2 cellular contexts compared by ENCODE assay signal in genomic region chr17:48719642-48720262, GRCh38.
TF ChIP-seq lines count a peak whose summit lies in the region.

No MANE protein-coding gene starts in this region.

TF ChIP-seq in HEK293T, 16 proteins besides CTCF, POLR2A, EP300 and RAD21:
- TF ChIP-seq NFRKB (IDR thresholded peaks at IDR 0.05) (no peak), ELF4 (IDR thresholded peaks at IDR 0.05) (no peak), ZNF384 (IDR thresholded peaks at IDR 0.05) (no peak), TARDBP (IDR thresholded peaks at IDR 0.05) (no peak)

TF ChIP-seq in H1, 55 proteins besides CTCF, POLR2A, EP300 and RAD21:
- TF ChIP-seq SIN3A (conservative IDR thresholded peaks at IDR 0.05 in 1 of 2, IDR thresholded peaks at IDR 0.05 in 1 of 2; ENCODE audit: low read depth in 1 of 2, low read length in 2 of 2) (no peak), RNF2 (IDR thresholded peaks at IDR 0.05; ENCODE audit: borderline replicate concordance, low read depth, low read length, missing control alignments, poor library complexity, severe bottlenecking) (no peak), TEAD4 (IDR thresholded peaks at IDR 0.05; ENCODE audit: low read depth, low read length) (peak; percentile 72; the same call in 1 of the 2 replicates), GABPA (IDR thresholded peaks at IDR 0.05; ENCODE audit: borderline replicate concordance, insufficient read depth, low read length) (no peak), YY1 (IDR thresholded peaks at IDR 0.05; ENCODE audit: low read depth, low read length) (no peak), CTBP2 (IDR thresholded peaks at IDR 0.05; ENCODE audit: borderline replicate concordance, insufficient read depth, insufficient read length, low read length) (peak; percentile 79), EGR1 (IDR thresholded peaks at IDR 0.05; ENCODE audit: borderline replicate concordance, low read depth, low read length) (0 out of 2 replicates have a peak, but pooled peaks have one; percentile 37), TBP (IDR thresholded peaks at IDR 0.05; ENCODE audit: low read depth, low read length) (no peak), ASH2L (IDR thresholded peaks at IDR 0.05; ENCODE audit: low read length) (no peak), JUND (IDR thresholded peaks at IDR 0.05; ENCODE audit: low read length) (no peak), SP4 (IDR thresholded peaks at IDR 0.05; ENCODE audit: low read length) (no peak), USF2 (IDR thresholded peaks at IDR 0.05; ENCODE audit: low read length) (no peak), SIRT6 (IDR thresholded peaks at IDR 0.05; ENCODE audit: low read length) (no peak), ATF3 (IDR thresholded peaks at IDR 0.05; ENCODE audit: insufficient read depth, low read depth, low read length) (no peak), TCF12 (IDR thresholded peaks at IDR 0.05; ENCODE audit: low read depth, low read length) (no peak), CHD7 (IDR thresholded peaks at IDR 0.05; ENCODE audit: insufficient replicate concordance, low read length) (no peak), KDM4A (IDR thresholded peaks at IDR 0.05; ENCODE audit: low read depth, low read length, severe bottlenecking) (no peak), PHF8 (conservative IDR thresholded peaks at IDR 0.05; ENCODE audit: low read depth, low read length) (no peak), CREB1 (IDR thresholded peaks at IDR 0.05) (no peak), CEBPB (IDR thresholded peaks at IDR 0.05; ENCODE audit: low read depth, low read length) (no peak), SP2 (IDR thresholded peaks at IDR 0.05; ENCODE audit: low read length) (no peak), POU5F1 (IDR thresholded peaks at IDR 0.05; ENCODE audit: low read depth, low read length) (0 out of 2 replicates have a peak, but pooled peaks have one; percentile 61), KDM1A (IDR thresholded peaks at IDR 0.05; ENCODE audit: borderline replicate concordance, low read length) (no peak), RBBP5 (IDR thresholded peaks at IDR 0.05; ENCODE audit: borderline replicate concordance, low read depth, low read length) (no peak), GTF2F1 (IDR thresholded peaks at IDR 0.05; ENCODE audit: borderline replicate concordance, low read depth, low read length) (no peak), POLR2AphosphoS5 (IDR thresholded peaks at IDR 0.05; ENCODE audit: low read depth, low read length) (no peak), ZNF274 (IDR thresholded peaks at IDR 0.05; ENCODE audit: borderline replicate concordance, extremely low read depth, low read length) (no peak), RXRA (IDR thresholded peaks at IDR 0.05; ENCODE audit: insufficient read depth, low read depth, low read length) (no peak), CHD1 (IDR thresholded peaks at IDR 0.05; ENCODE audit: low read depth, low read length) (no peak), BACH1 (IDR thresholded peaks at IDR 0.05; ENCODE audit: low read length) (no peak), SAP30 (IDR thresholded peaks at IDR 0.05; ENCODE audit: insufficient read depth, insufficient replicate concordance, low read length) (no peak), SRF (IDR thresholded peaks at IDR 0.05; ENCODE audit: low read depth, low read length) (no peak), FOSL1 (IDR thresholded peaks at IDR 0.05; ENCODE audit: insufficient read depth, low read depth, low read length) (no peak), RFX5 (IDR thresholded peaks at IDR 0.05; ENCODE audit: borderline replicate concordance, low read depth, low read length) (no peak), NANOG (IDR thresholded peaks at IDR 0.05; ENCODE audit: insufficient read depth, low read depth, low read length, poor library complexity, severe bottlenecking) (peak; percentile 60), TAF7 (optimal IDR thresholded peaks at IDR 0.05; ENCODE audit: borderline replicate concordance, low read depth, low read length) (no peak), HDAC6 (IDR thresholded peaks at IDR 0.05; ENCODE audit: low read depth, low read length) (no peak), CHD2 (IDR thresholded peaks at IDR 0.05; ENCODE audit: low read length) (no peak), CBX8 (IDR thresholded peaks at IDR 0.05; ENCODE audit: borderline replicate concordance, low read depth, low read length) (peak; percentile 19; the same call in 1 of the 2 replicates), KDM5A (IDR thresholded peaks at IDR 0.05; ENCODE audit: low read length) (no peak), BCL11A (IDR thresholded peaks at IDR 0.05; ENCODE audit: low read depth in 2 of 2, low read length in 2 of 2) (no peak), TAF1 (IDR thresholded peaks at IDR 0.05; ENCODE audit: low read depth, low read length) (no peak), JUN (IDR thresholded peaks at IDR 0.05; ENCODE audit: low read depth, low read length) (no peak), HDAC2 (IDR thresholded peaks at IDR 0.05; ENCODE audit: borderline replicate concordance in 1 of 2, low read depth in 2 of 2, low read length in 2 of 2) (0 out of 4 replicates have a peak, but pooled peaks of 1 of the 2 experiments have one; percentile 67), SP1 (IDR thresholded peaks at IDR 0.05; ENCODE audit: low read depth, low read length) (peak; percentile 28; the same call in 1 of the 2 replicates), MAFK (IDR thresholded peaks at IDR 0.05; ENCODE audit: low read depth, low read length) (no peak), EZH2 (IDR thresholded peaks at IDR 0.05; ENCODE audit: low read depth, low read length, severe bottlenecking) (no peak), SIX5 (IDR thresholded peaks at IDR 0.05; ENCODE audit: low read depth, low read length) (no peak), CBX5 (IDR thresholded peaks at IDR 0.05; ENCODE audit: low read depth, low read length) (no peak), SUZ12 (IDR thresholded peaks at IDR 0.05; ENCODE audit: low read length) (no peak), NRF1 (IDR thresholded peaks at IDR 0.05; ENCODE audit: low read depth, low read length) (no peak), BRCA1 (IDR thresholded peaks at IDR 0.05; ENCODE audit: low read depth, low read length) (no peak)
- TF ChIP-seq, protein P1, sequence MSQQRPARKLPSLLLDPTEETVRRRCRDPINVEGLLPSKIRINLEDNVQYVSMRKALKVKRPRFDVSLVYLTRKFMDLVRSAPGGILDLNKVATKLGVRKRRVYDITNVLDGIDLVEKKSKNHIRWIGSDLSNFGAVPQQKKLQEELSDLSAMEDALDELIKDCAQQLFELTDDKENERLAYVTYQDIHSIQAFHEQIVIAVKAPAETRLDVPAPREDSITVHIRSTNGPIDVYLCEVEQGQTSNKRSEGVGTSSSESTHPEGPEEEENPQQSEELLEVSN (IDR thresholded peaks at IDR 0.05): no peak
- TF ChIP-seq, protein P2, sequence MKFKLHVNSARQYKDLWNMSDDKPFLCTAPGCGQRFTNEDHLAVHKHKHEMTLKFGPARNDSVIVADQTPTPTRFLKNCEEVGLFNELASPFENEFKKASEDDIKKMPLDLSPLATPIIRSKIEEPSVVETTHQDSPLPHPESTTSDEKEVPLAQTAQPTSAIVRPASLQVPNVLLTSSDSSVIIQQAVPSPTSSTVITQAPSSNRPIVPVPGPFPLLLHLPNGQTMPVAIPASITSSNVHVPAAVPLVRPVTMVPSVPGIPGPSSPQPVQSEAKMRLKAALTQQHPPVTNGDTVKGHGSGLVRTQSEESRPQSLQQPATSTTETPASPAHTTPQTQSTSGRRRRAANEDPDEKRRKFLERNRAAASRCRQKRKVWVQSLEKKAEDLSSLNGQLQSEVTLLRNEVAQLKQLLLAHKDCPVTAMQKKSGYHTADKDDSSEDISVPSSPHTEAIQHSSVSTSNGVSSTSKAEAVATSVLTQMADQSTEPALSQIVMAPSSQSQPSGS (IDR thresholded peaks at IDR 0.05; ENCODE audit: low read length): no peak
- TF ChIP-seq, protein P3, sequence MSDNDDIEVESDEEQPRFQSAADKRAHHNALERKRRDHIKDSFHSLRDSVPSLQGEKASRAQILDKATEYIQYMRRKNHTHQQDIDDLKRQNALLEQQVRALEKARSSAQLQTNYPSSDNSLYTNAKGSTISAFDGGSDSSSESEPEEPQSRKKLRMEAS (IDR thresholded peaks at IDR 0.05): peak; percentile 24; the same call in 1 of the 2 replicates
